16 cellular contexts compared by ENCODE assay signal in genomic region chr16:29231231-29231630, GRCh38.
A peak's percentile ranks its signal among the peaks of the same experiment; 100 is the strongest.
DNase-seq lines count a peak whose midpoint lies in the region; ATAC-seq and TF ChIP-seq lines count a peak whose summit lies in the region.
"Had no signal": no experiment of that assay in that cellular context is flagged by ENCODE, and none has a peak within 500 bp of the region (broad histone marks: within the 10 kb centered on the region; RNA-seq: fewer than 3 reads in every experiment).

No MANE protein-coding gene starts in this region.

- H4K20me1 ChIP-seq in mammary epithelial cell (ENCODE audit: insufficient read depth, low read length), result no peaks in the 10 kb centered on the region

- intact Hi-C loops in breast epithelium (cut with DNase I; ENCODE audit: low total_unique reads), result no loop called here
- intact Hi-C loops in mammary epithelial cell (cut with micrococcal nuclease), result no loop called here
- intact Hi-C loops in left cardiac atrium (cut with DNase I), result no loop called here
- intact Hi-C loops in uterus (cut with DNase I; ENCODE audit: low total_unique reads), result no loop called here
- intact Hi-C loops in CD14-positive monocyte (cut with micrococcal nuclease), result no loop called here

- 100% methylated on average over 1 of the region's 18 CpGs for WGBS in mammary epithelial cell (ENCODE audit: low coverage, missing lambda C conversion rate)

- in situ Hi-C loops in mammary epithelial cell (cut with MboI; ENCODE audit: low sequenced_read_pairs in 2 of 2), result no loop called here

- H3K4me1 Mint-ChIP-seq in nephron progenitor cell, result peaks cover 35% of the 10 kb centered on the region
- H3K4me1 Mint-ChIP-seq in CD14-positive monocyte, result peaks cover 7% of the 10 kb centered on the region

- no peak overlapping the region for H2AFZ ChIP-seq in mammary epithelial cell (ENCODE audit: low read depth, low read length)

- H3K27me3 Mint-ChIP-seq in nephron progenitor cell (ENCODE audit: low read depth, poor library complexity) (peaks cover 11% of the 10 kb centered on the region), CD14-positive monocyte (ENCODE audit: low read depth in 3 of 3) (no peaks in the 10 kb centered on the region)
- H3K27me3 Mint-ChIP-seq: activated T-helper 17 cell treated with anti-CD3 and anti-CD28 coated beads, Interleukin-2, amount 50 U/mL, for 72 hours had no signal

- H3K9me3 ChIP-seq in breast epithelium (no peaks in the 10 kb centered on the region), mammary epithelial cell (replicated peaks; ENCODE audit: insufficient read depth, low read length) (no peaks in the 10 kb centered on the region), uterus (no peaks in the 10 kb centered on the region)
- H3K9me3 ChIP-seq: spleen had no signal

- peak; percentile 49 to 53 for ATAC-seq in left cardiac atrium
- ATAC-seq: activated T-helper 17 cell treated with anti-CD3 and anti-CD28 coated beads, Interleukin-2, amount 50 U/mL, for 72 hours; Panc1 had no signal

- H3K27ac ChIP-seq in breast epithelium (peak overlapping the region; percentile 71 to 83), mammary epithelial cell (ENCODE audit: insufficient read depth, low read depth, low read length) (no peak overlapping the region), uterus (peak overlapping the region; percentile 66 to 68)
- H3K27ac ChIP-seq: SK-N-MC, spleen had no signal

- no peaks in the 10 kb centered on the region for H3K36me3 Mint-ChIP-seq in nephron progenitor cell (ENCODE audit: low read depth)
- H3K36me3 Mint-ChIP-seq in CD14-positive monocyte, result peaks cover 25 to 60% of the 10 kb centered on the region in 2 donors

- H3K4me3 Mint-ChIP-seq in nephron progenitor cell (no peak overlapping the region), CD14-positive monocyte (no peak overlapping the region)
- H3K4me3 Mint-ChIP-seq: activated T-helper 17 cell treated with anti-CD3 and anti-CD28 coated beads, Interleukin-2, amount 50 U/mL, for 72 hours had no signal

- TF ChIP-seq POLR2A in breast epithelium (IDR thresholded peaks at IDR 0.05) (no peak), uterus (IDR thresholded peaks at IDR 0.05) (no peak)

- peak overlapping the region in 2 of 3 donors; percentile 21 to 46 for H3K4me3 ChIP-seq in breast epithelium
- H3K4me3 ChIP-seq in mammary epithelial cell (replicated peaks in 1 of 3; ENCODE audit: insufficient read depth in 1 of 3, low read depth in 2 of 3, low read length in 3 of 3), result no peak overlapping the region
- H3K4me3 ChIP-seq in uterus, result no peak overlapping the region
- H3K4me3 ChIP-seq: SK-N-MC, spleen had no signal

- CTCF ChIA-PET in mammary epithelial cell (lab: Charles Lee; ENCODE audit: low non-redundant PET), result no interaction called here

- H3K27ac Mint-ChIP-seq in nephron progenitor cell, result no peak overlapping the region
- H3K27ac Mint-ChIP-seq in CD14-positive monocyte, result no peak overlapping the region
- H3K27ac Mint-ChIP-seq: activated T-helper 17 cell treated with anti-CD3 and anti-CD28 coated beads, Interleukin-2, amount 50 U/mL, for 72 hours had no signal

- H3K9me3 Mint-ChIP-seq in nephron progenitor cell (peaks cover 10% of the 10 kb centered on the region), CD14-positive monocyte (peaks cover 0 to 5% (median 2%) of the 10 kb centered on the region in 7 donors)

- H3K9ac ChIP-seq in mammary epithelial cell (ENCODE audit: insufficient read depth, low read length), result no peak overlapping the region

- no TSS peak for BruUV-seq in mammary epithelial cell (replicated peaks; lab: Mats Ljungman, UMichigan)

- H3K4me2 ChIP-seq in mammary epithelial cell (ENCODE audit: insufficient read depth, low read depth, low read length), result no peak overlapping the region

- TF ChIP-seq CTCF in breast epithelium (IDR thresholded peaks at IDR 0.05) (no peak), mammary epithelial cell (conservative IDR thresholded peaks at IDR 0.05 in 1 of 2, IDR thresholded peaks at IDR 0.05 in 1 of 2; ENCODE audit: extremely low read depth in 1 of 2, insufficient read depth in 1 of 2, low read depth in 1 of 2, low read length in 2 of 2) (no peak), nephron progenitor cell (IDR thresholded peaks at IDR 0.05) (no peak), uterus (IDR thresholded peaks at IDR 0.05) (no peak), CD14-positive monocyte (IDR thresholded peaks at IDR 0.05) (no peak)

- no peaks in the 10 kb centered on the region for H3K79me2 ChIP-seq in mammary epithelial cell (ENCODE audit: insufficient read depth, low read length)

- DNase-seq in breast epithelium (ENCODE audit: low spot score in 2 of 2), result peak in 1 of 2 donors; percentile 16
- DNase-seq in mammary epithelial cell, result no peak
- DNase-seq in left cardiac atrium, result no peak
- peak; percentile 32 for DNase-seq in nephron progenitor cell
- peak in 1 of 2 donors; percentile 45 for DNase-seq in uterus
- DNase-seq in CD14-positive monocyte (ENCODE audit: low spot score), result no peak
- no peak for DNase-seq in cerebellar nuclear complex (lab: John Stamatoyannopoulos, UW)
- no peak for DNase-seq in NCI-H82 (lab: John Stamatoyannopoulos, UW)
- DNase-seq: central memory CD4-positive, alpha-beta T cell; DMS153; effector CD8-positive, alpha-beta T cell; NCI-H1105; spleen had no signal

- H3K4me1 ChIP-seq in breast epithelium (peaks cover 0 to 6% of the 10 kb centered on the region in 2 donors), mammary epithelial cell (ENCODE audit: insufficient read depth, low read length) (no peaks in the 10 kb centered on the region), uterus (no peaks in the 10 kb centered on the region)

- H3K36me3 ChIP-seq in breast epithelium (no peaks in the 10 kb centered on the region), mammary epithelial cell (ENCODE audit: insufficient read depth, low read length) (no peaks in the 10 kb centered on the region), uterus (no peaks in the 10 kb centered on the region)

- no peaks in the 10 kb centered on the region for H3K27me3 ChIP-seq in breast epithelium
- no peaks in the 10 kb centered on the region for H3K27me3 ChIP-seq in mammary epithelial cell (ENCODE audit: insufficient read depth, low read length)
- no peaks in the 10 kb centered on the region for H3K27me3 ChIP-seq in uterus
- H3K27me3 ChIP-seq: spleen had no signal

- dilution Hi-C loops in mammary epithelial cell (cut with HindIII; ENCODE audit: low sequenced_read_pairs), result no loop called here

Comparison
In these comparisons a context has a peak if more than half of its experiments do, and no peak if none do; other contexts are left out.
1. H3K4me3 ChIP-seq: peak in breast epithelium (2 of 3); none in mammary epithelial cell (0 of 3) and uterus (0 of 2).